ENCODE assay signal across 8 cellular contexts in genomic region chr1:230105754-230106625, GRCh38. TPM values are rescaled to one million over a fixed set of nuclear protein-coding genes. Genes with fewer than 3 reads are reported as not detected.
DNase-seq lines count a peak whose midpoint lies in the region; ATAC-seq, FAIRE-seq and TF ChIP-seq lines count a peak whose summit lies in the region.

No MANE protein-coding gene starts in this region.

- no peaks in the 10 kb centered on the region for H3K27me3 Mint-ChIP-seq in activated CD8-positive, alpha-beta T cell treated with anti-CD3 and anti-CD28 coated beads, Interleukin-2, amount 10 ng/mL, durations not matched to agents 7 days and 5 days (ENCODE audit: low read depth)

- POLR2A ChIA-PET in activated CD8-positive, alpha-beta T cell treated with anti-CD3 and anti-CD28 coated beads, Interleukin-2, amount 10 ng/mL, durations not matched to agents 7 days and 5 days (lab: Charles Lee), result no interaction called here

- peak overlapping the region; percentile 69 for H3K27ac ChIP-seq in keratinocyte (ENCODE audit: control insufficient read depth, insufficient read depth, low read length)

- no peak overlapping the region for H3K4me3 Mint-ChIP-seq in activated CD8-positive, alpha-beta T cell treated with anti-CD3 and anti-CD28 coated beads, Interleukin-2, amount 10 ng/mL, durations not matched to agents 7 days and 5 days

- H4K20me1 ChIP-seq in keratinocyte (ENCODE audit: control insufficient read depth, extremely low read depth, insufficient read depth, low read length), result peaks cover 16% of the 10 kb centered on the region

- no peaks in the 10 kb centered on the region for H3K9me3 ChIP-seq in keratinocyte (ENCODE audit: control insufficient read depth, low read depth, low read length)

- peaks cover 35% of the 10 kb centered on the region for H3K4me1 ChIP-seq in keratinocyte (ENCODE audit: control insufficient read depth, extremely low read depth, insufficient read depth, low read length)

- FAIRE-seq in keratinocyte (lab: Jason Lieb, UNC), result peak; percentile 43

- no peak for DNase-seq in activated CD8-positive, alpha-beta T cell treated with anti-CD3 and anti-CD28 coated beads, Interleukin-2, amount 10 ng/mL, durations not matched to agents 7 days and 5 days
- DNase-seq in keratinocyte (ENCODE audit: low read depth, low spot score) (no peak), DMS79 (lab: John Stamatoyannopoulos, UW) (no peak), NCI-H128 (lab: John Stamatoyannopoulos, UW; ENCODE audit: unreplicated experiment) (no peak), NCI-H1417 treated with DMSO at 0.1 percent for 48 hours (lab: John Stamatoyannopoulos, UW) (no peak)

- H3K9ac ChIP-seq in keratinocyte (ENCODE audit: control insufficient read depth, extremely low read depth, insufficient read depth, low read length), result peak overlapping the region; percentile 47

- no peak overlapping the region for H2AFZ ChIP-seq in keratinocyte (ENCODE audit: control insufficient read depth, low read length)

- no peaks in the 10 kb centered on the region for H3K27me3 ChIP-seq in keratinocyte (ENCODE audit: control insufficient read depth, extremely low read depth, insufficient read depth, low read length)

- peak; percentile 29 for ATAC-seq in GM18508 (IDR thresholded peaks at IDR 0.05; ENCODE audit: insufficient read depth, unreplicated experiment)
- peak; percentile 20 for ATAC-seq in HG03342 (IDR thresholded peaks at IDR 0.05; ENCODE audit: unreplicated experiment)
- no peak for ATAC-seq in activated CD8-positive, alpha-beta T cell treated with anti-CD3 and anti-CD28 coated beads, Interleukin-2, amount 10 ng/mL, durations not matched to agents 7 days and 5 days
- ATAC-seq in GM19328 (IDR thresholded peaks at IDR 0.05; ENCODE audit: unreplicated experiment), result no peak

- CTCF ChIA-PET in activated CD8-positive, alpha-beta T cell treated with anti-CD3 and anti-CD28 coated beads, Interleukin-2, amount 10 ng/mL, durations not matched to agents 7 days and 5 days (lab: Charles Lee), result interaction anchor here (1.3 kb wide), 2 partner anchors 18 to 445 kb away, joined by 3 to 4 read pairs; no protein-coding TSS in a partner anchor

- H3K4me2 ChIP-seq in keratinocyte (ENCODE audit: control insufficient read depth, extremely low read depth, insufficient read depth, low read depth, low read length), result peak overlapping the region; percentile 77

- H3K36me3 ChIP-seq in keratinocyte (ENCODE audit: control insufficient read depth in 2 of 2, extremely low read depth in 1 of 2, insufficient read depth in 2 of 2, low read length in 2 of 2), result peaks cover 4 to 5% of the 10 kb centered on the region in 2 experiments

- H3K27ac Mint-ChIP-seq in activated CD8-positive, alpha-beta T cell treated with anti-CD3 and anti-CD28 coated beads, Interleukin-2, amount 10 ng/mL, durations not matched to agents 7 days and 5 days, result peak overlapping the region; percentile 25

- H3K4me1 Mint-ChIP-seq in activated CD8-positive, alpha-beta T cell treated with anti-CD3 and anti-CD28 coated beads, Interleukin-2, amount 10 ng/mL, durations not matched to agents 7 days and 5 days (ENCODE audit: low read depth), result peaks cover 84% of the 10 kb centered on the region

- peaks cover 81% of the 10 kb centered on the region for H3K79me2 ChIP-seq in keratinocyte (ENCODE audit: control insufficient read depth, insufficient read depth, low read length)

- H3K9me3 Mint-ChIP-seq in activated CD8-positive, alpha-beta T cell treated with anti-CD3 and anti-CD28 coated beads, Interleukin-2, amount 10 ng/mL, durations not matched to agents 7 days and 5 days (ENCODE audit: insufficient read depth), result no peaks in the 10 kb centered on the region

- no peak for TF ChIP-seq CTCF in keratinocyte (optimal IDR thresholded peaks at IDR 0.05 in 1 of 3, IDR thresholded peaks at IDR 0.05 in 1 of 3, conservative IDR thresholded peaks at IDR 0.05 in 1 of 3; ENCODE audit: extremely low read depth in 1 of 3, insufficient read depth in 2 of 3, low read length in 3 of 3)

- H3K36me3 Mint-ChIP-seq in activated CD8-positive, alpha-beta T cell treated with anti-CD3 and anti-CD28 coated beads, Interleukin-2, amount 10 ng/mL, durations not matched to agents 7 days and 5 days (ENCODE audit: low read depth), result peaks cover 2% of the 10 kb centered on the region

- dilution Hi-C loops in keratinocyte (cut with MboI; ENCODE audit: extremely low pct_ligation_motif_present, low sequenced_read_pairs), result no loop called here

- peak overlapping the region in 1 of 3 experiments; percentile 31 for H3K4me3 ChIP-seq in keratinocyte (ENCODE audit: control insufficient read depth in 2 of 3, extremely low read depth in 1 of 3, insufficient read depth in 2 of 3, low read depth in 1 of 3, low read length in 3 of 3)

- peaks cover 13% of the 10 kb centered on the region for H3K9me1 ChIP-seq in keratinocyte (ENCODE audit: control insufficient read depth, extremely low read depth, insufficient read depth, low read length)

RNA-seq across cellular contexts. Expression of gene GALNT2, which starts 39.0 kb away (rescaled TPM):
- total RNA-seq in activated CD8-positive, alpha-beta T cell treated with anti-CD3 and anti-CD28 coated beads, Interleukin-2, amount 10 ng/mL, durations not matched to agents 7 days and 5 days, result 10 to 100 TPM; 20.7 to 21.2 TPM
- 58.8 to 106 TPM (median 61.7 TPM) in 3 replicates for polyA plus RNA-seq in keratinocyte
- polyA plus RNA-seq in keratinocyte (2011; ENCODE audit: low read depth), result 18.4 TPM
- 34.0 and 45.9 TPM in 2 replicates for polyA plus RNA-seq in keratinocyte (2011; cell fraction: cytosol; rRNA removed)
- polyA plus RNA-seq in keratinocyte (2011; cell fraction: nucleus; rRNA removed), result 193 and 203 TPM in 2 replicates
- 36.1 and 114 TPM in 2 replicates for polyA plus RNA-seq in keratinocyte (2012; ENCODE audit: low replicate concordance)
- polyA minus RNA-seq in keratinocyte, result 68.8 to 84.1 TPM (median 73.4 TPM) in 3 replicates
- 80.0 TPM for polyA minus RNA-seq in keratinocyte (2011; cell fraction: cytosol; rRNA and poly(A)+ RNA removed)
- polyA minus RNA-seq in keratinocyte (2011; cell fraction: nucleus; rRNA and poly(A)+ RNA removed), result 166 and 226 TPM in 2 replicates

Comparison
In these comparisons a context has a peak if more than half of its experiments do, and no peak if none do; other contexts are left out.
1. ATAC-seq: peak in GM18508 (single experiment) and HG03342 (single experiment); none in activated CD8-positive, alpha-beta T cell treated with anti-CD3 and anti-CD28 coated beads, Interleukin-2, amount 10 ng/mL, durations not matched to agents 7 days and 5 days (single experiment) and GM19328 (single experiment).